8 cellular contexts compared by ENCODE assay signal in the genomic region with DNA sequence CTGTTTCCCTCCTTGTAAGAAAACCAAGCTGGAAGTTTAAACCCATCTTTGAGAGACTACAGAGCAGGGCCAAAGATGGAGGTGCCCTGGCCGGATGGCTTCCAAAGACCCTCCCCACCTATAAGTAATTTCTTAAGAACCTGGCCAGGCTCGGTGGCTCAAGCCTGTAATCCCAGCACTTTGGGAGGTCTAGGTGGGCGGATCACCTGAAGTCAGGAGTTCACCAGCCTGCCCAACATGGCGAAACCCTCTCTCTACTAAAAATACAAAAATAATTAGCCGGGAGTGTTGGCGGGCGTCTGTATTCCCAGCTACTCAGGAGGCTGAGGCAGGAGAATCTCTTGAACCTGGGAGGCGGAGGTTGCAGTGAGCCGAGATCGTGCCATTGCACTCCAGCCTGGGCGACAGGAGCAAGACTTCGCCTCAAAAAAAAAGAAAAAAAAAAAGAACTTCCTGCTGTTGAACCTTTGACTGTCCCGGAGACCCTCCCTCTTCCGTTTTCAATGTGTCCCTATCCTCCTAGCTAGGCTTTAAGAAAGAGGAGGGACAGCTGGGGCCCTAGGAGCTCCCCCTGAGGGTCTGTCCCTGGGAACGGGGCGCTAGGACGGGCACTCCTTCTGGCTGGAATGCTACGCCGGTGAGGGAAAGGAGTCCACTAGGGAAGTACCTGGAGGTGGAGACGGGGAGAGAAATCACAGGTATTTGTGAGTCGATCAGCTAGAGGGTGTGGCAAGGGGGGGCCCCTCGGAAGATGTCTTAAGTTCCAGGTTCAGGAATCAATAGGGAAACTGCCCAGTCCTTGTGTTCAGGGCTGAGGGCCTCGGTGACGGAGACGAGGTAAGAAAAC. TPM values are rescaled to one million over a fixed set of nuclear protein-coding genes. Genes with fewer than 3 reads are reported as not detected.
DNase-seq lines count a peak whose midpoint lies in the region; ATAC-seq and TF ChIP-seq lines count a peak whose summit lies in the region.

No MANE protein-coding gene starts in this region.

- H3K27me3 Mint-ChIP-seq in activated T-cell treated with anti-CD3 and anti-CD28 coated beads, Interleukin-2, amount 50 U/mL, for 24 hours = no peaks in the 10 kb centered on the region
- no peaks in the 10 kb centered on the region for H3K27me3 Mint-ChIP-seq in T-helper 2 cell treated with Interferon-gamma antibody and Interleukin-4, amounts not matched to agents 5 μg/mL and 100 μg/mL, for 36 hours (ENCODE audit: low read depth)
- H3K27me3 Mint-ChIP-seq in neural crest cell (ENCODE audit: low read depth) = peaks cover 5% of the 10 kb centered on the region

- peak overlapping the region; percentile 57 for H3K4me3 ChIP-seq in fibroblast of pulmonary artery (replicated peaks; ENCODE audit: low read depth, low read length)

- peak overlapping the region; percentile 91 for H3K27ac Mint-ChIP-seq in activated T-cell treated with anti-CD3 and anti-CD28 coated beads, Interleukin-2, amount 50 U/mL, for 24 hours
- peak overlapping the region; percentile 98 for H3K27ac Mint-ChIP-seq in T-helper 2 cell treated with Interferon-gamma antibody and Interleukin-4, amounts not matched to agents 5 μg/mL and 100 μg/mL, for 36 hours
- H3K27ac Mint-ChIP-seq in neural crest cell (ENCODE audit: unreplicated experiment) = peak overlapping the region; percentile 54

- DNase-seq in activated T-cell treated with anti-CD3 and anti-CD28 coated beads, Interleukin-2, amount 50 U/mL, for 24 hours = peak; percentile 32
- DNase-seq in activated T-cell treated with anti-CD3 and anti-CD28 coated beads, Interleukin-2, amount 50 U/mL, for 1 hour = no peak
- DNase-seq in T-helper 2 cell treated with Interferon-gamma antibody and Interleukin-4, amounts not matched to agents 5 μg/mL and 100 μg/mL, for 36 hours (ENCODE audit: low spot score) = no peak
- DNase-seq in fibroblast of pulmonary artery (ENCODE audit: low read depth) (no peak), neural crest cell (ENCODE audit: low read depth, low spot score) (peak; percentile 21), activated gamma-delta T cell (lab: John Stamatoyannopoulos, UW) (no peak), 8988T (no peak)

- no peaks in the 10 kb centered on the region for H3K9me3 Mint-ChIP-seq in activated T-cell treated with anti-CD3 and anti-CD28 coated beads, Interleukin-2, amount 50 U/mL, for 24 hours
- peaks cover 5% of the 10 kb centered on the region for H3K9me3 Mint-ChIP-seq in T-helper 2 cell treated with Interferon-gamma antibody and Interleukin-4, amounts not matched to agents 5 μg/mL and 100 μg/mL, for 36 hours
- no peaks in the 10 kb centered on the region for H3K9me3 Mint-ChIP-seq in neural crest cell

- TF ChIP-seq CTCF in fibroblast of pulmonary artery (IDR thresholded peaks at IDR 0.05; ENCODE audit: low read length, missing control alignments) (peak; percentile 12), neural crest cell (conservative IDR thresholded peaks at IDR 0.05) (no peak)

- peak; percentile 12 for ATAC-seq in HG03439 (IDR thresholded peaks at IDR 0.05; ENCODE audit: unreplicated experiment)

- H3K36me3 Mint-ChIP-seq in activated T-cell treated with anti-CD3 and anti-CD28 coated beads, Interleukin-2, amount 50 U/mL, for 24 hours (ENCODE audit: low read depth) = peaks cover 23% of the 10 kb centered on the region
- H3K36me3 Mint-ChIP-seq in T-helper 2 cell treated with Interferon-gamma antibody and Interleukin-4, amounts not matched to agents 5 μg/mL and 100 μg/mL, for 36 hours (ENCODE audit: low read depth) = peaks cover 47% of the 10 kb centered on the region
- peaks cover 6% of the 10 kb centered on the region for H3K36me3 Mint-ChIP-seq in neural crest cell (ENCODE audit: low read depth)

- peaks cover 71% of the 10 kb centered on the region for H3K4me1 Mint-ChIP-seq in activated T-cell treated with anti-CD3 and anti-CD28 coated beads, Interleukin-2, amount 50 U/mL, for 24 hours (ENCODE audit: low read depth)
- H3K4me1 Mint-ChIP-seq in T-helper 2 cell treated with Interferon-gamma antibody and Interleukin-4, amounts not matched to agents 5 μg/mL and 100 μg/mL, for 36 hours (ENCODE audit: low read depth) = peaks cover 41% of the 10 kb centered on the region
- peaks cover 26% of the 10 kb centered on the region for H3K4me1 Mint-ChIP-seq in neural crest cell

- H3K4me3 Mint-ChIP-seq in activated T-cell treated with anti-CD3 and anti-CD28 coated beads, Interleukin-2, amount 50 U/mL, for 24 hours = peak overlapping the region; percentile 84
- H3K4me3 Mint-ChIP-seq in T-helper 2 cell treated with Interferon-gamma antibody and Interleukin-4, amounts not matched to agents 5 μg/mL and 100 μg/mL, for 36 hours = peak overlapping the region; percentile 100
- H3K4me3 Mint-ChIP-seq in neural crest cell = peak overlapping the region; percentile 96

RNA-seq across cellular contexts. Expression of gene SIT1, which starts 4.8 kb away (rescaled TPM):
- 0.33 TPM in 1 of 2 replicates, not detected in the other for total RNA-seq in neural crest cell

RNA-seq across cellular contexts. Expression of gene RMRP, which starts 11.9 kb away (rescaled TPM):
- 14,026 and 17,379 TPM in 2 replicates for total RNA-seq in neural crest cell

RNA-seq across cellular contexts. Expression of gene CCDC107, which starts 12.1 kb away (rescaled TPM):
- 15.4 and 17.2 TPM in 2 replicates for total RNA-seq in neural crest cell

RNA-seq across cellular contexts. Expression of gene ARHGEF39, which starts 19.0 kb away (rescaled TPM):
- total RNA-seq in neural crest cell = 27.2 and 28.0 TPM in 2 replicates

RNA-seq across cellular contexts. Expression of gene CD72, which starts 27.7 kb away (rescaled TPM):
- 1.4 and 2.0 TPM in 2 replicates for total RNA-seq in neural crest cell

Comparison
In these comparisons a context has a peak if more than half of its experiments do, and no peak if none do; other contexts are left out.
1. DNase-seq: peak in activated T-cell treated with anti-CD3 and anti-CD28 coated beads, Interleukin-2, amount 50 U/mL, for 24 hours (single experiment) and neural crest cell (single experiment); none in activated T-cell treated with anti-CD3 and anti-CD28 coated beads, Interleukin-2, amount 50 U/mL, for 1 hour (single experiment), T-helper 2 cell treated with Interferon-gamma antibody and Interleukin-4, amounts not matched to agents 5 μg/mL and 100 μg/mL, for 36 hours (single experiment), fibroblast of pulmonary artery (single experiment), activated gamma-delta T cell (single experiment) and 8988T (single experiment).
2. Peak in every context shown above with its lines, with median percentiles within 50 percentile points of each other: H3K27ac Mint-ChIP-seq and H3K4me3 Mint-ChIP-seq.